Comparison of ENCODE assay signal across 18 cellular contexts in genomic region chr2:46803551-46803885, GRCh38.
A peak's percentile ranks its signal among the peaks of the same experiment; 100 is the strongest.
DNase-seq lines count a peak whose midpoint lies in the region; ATAC-seq and TF ChIP-seq lines count a peak whose summit lies in the region.
"Had no signal": no experiment of that assay in that cellular context is flagged by ENCODE, and none has a peak within 500 bp of the region (broad histone marks: within the 10 kb centered on the region; RNA-seq: fewer than 3 reads in every experiment).

No MANE protein-coding gene starts in this region.

- H3K79me2 ChIP-seq in GM23248 (ENCODE audit: insufficient read depth), result peaks cover 11% of the 10 kb centered on the region
- H3K79me2 ChIP-seq: hepatocyte had no signal

- no peaks in the 10 kb centered on the region for H3K36me3 ChIP-seq in GM23248 (ENCODE audit: low read depth)
- H3K36me3 ChIP-seq: neutrophil, uterus had no signal

- H3K9me3 Mint-ChIP-seq in MCF 10A (ENCODE audit: unreplicated experiment), result no peaks in the 10 kb centered on the region
- no peaks in the 10 kb centered on the region for H3K9me3 Mint-ChIP-seq in activated CD8-positive, alpha-beta T cell treated with anti-CD3 and anti-CD28 coated beads for 36 hours
- H3K9me3 Mint-ChIP-seq in progenitor cell of endocrine pancreas (ENCODE audit: low read depth), result no peaks in the 10 kb centered on the region
- H3K9me3 Mint-ChIP-seq: activated naive CD8-positive, alpha-beta T cell treated with anti-CD3 and anti-CD28 coated beads, Interleukin-2, amount 50 U/mL, for 24 hours had no signal

- H3K27me3 ChIP-seq in GM23248 (replicated peaks; ENCODE audit: insufficient read depth), result no peaks in the 10 kb centered on the region
- H3K27me3 ChIP-seq: hepatocyte, neutrophil, uterus had no signal

- H2AFZ ChIP-seq in GM23248, result no peak overlapping the region
- H2AFZ ChIP-seq: hepatocyte had no signal

- no peak overlapping the region for H3K4me3 ChIP-seq in GM23248
- H3K4me3 ChIP-seq in skin epidermis, result no peak overlapping the region
- H3K4me3 ChIP-seq: hepatocyte, mucosa of descending colon, uterus had no signal

- H3K4me1 ChIP-seq in GM23248 (ENCODE audit: insufficient read depth), result peaks cover 81% of the 10 kb centered on the region
- H3K4me1 ChIP-seq: uterus had no signal

- no peak overlapping the region for H3K4me3 Mint-ChIP-seq in MCF 10A (ENCODE audit: unreplicated experiment)
- no peak overlapping the region for H3K4me3 Mint-ChIP-seq in activated CD8-positive, alpha-beta T cell treated with anti-CD3 and anti-CD28 coated beads for 36 hours
- H3K4me3 Mint-ChIP-seq in progenitor cell of endocrine pancreas (ENCODE audit: low read depth), result no peak overlapping the region
- H3K4me3 Mint-ChIP-seq: activated CD4-positive, alpha-beta T cell treated with anti-CD3 and anti-CD28 coated beads for 36 hours; activated naive CD8-positive, alpha-beta T cell treated with anti-CD3 and anti-CD28 coated beads, Interleukin-2, amount 50 U/mL, for 24 hours had no signal

- peaks cover 87% of the 10 kb centered on the region for H3F3A ChIP-seq in GM23248 (ENCODE audit: insufficient read depth)

- H3K27ac ChIP-seq in GM23248 (peak overlapping the region; percentile 98), skin epidermis (peak overlapping the region in 12 of 21 experiments; percentile 2 to 76 (median 55))
- H3K27ac ChIP-seq: hepatocyte, neutrophil, uterus had no signal

- H3K9me3 ChIP-seq in GM23248 (ENCODE audit: low read depth), result no peaks in the 10 kb centered on the region
- H3K9me3 ChIP-seq: mucosa of descending colon, neutrophil, uterus had no signal

- H3K9ac ChIP-seq in GM23248, result peak overlapping the region; percentile 77

- WGBS in GM23248 (ENCODE audit: low coverage in 1 of 2, low lambda C conversion rate in 2 of 2, missing lambda C conversion rate in 2 of 2), 2 experiments, result 85% methylated on average over 10 of the region's 10 CpGs

- CTCF ChIA-PET in MCF 10A (lab: Yijun Ruan, JAX), result interaction anchor here (0.6 to 1.7 kb wide), 3 partner anchors 12 to 52 kb away, joined by 3 to 6 read pairs (median 4); no protein-coding TSS in a partner anchor
- CTCF ChIA-PET in activated CD8-positive, alpha-beta T cell treated with anti-CD3 and anti-CD28 coated beads for 36 hours (lab: Charles Lee), result no interaction called here

- no peaks in the 10 kb centered on the region for H3K9me2 ChIP-seq in GM23248 (ENCODE audit: insufficient read depth)

- H3K4me2 ChIP-seq in GM23248 (ENCODE audit: unreplicated experiment), result peak overlapping the region; percentile 2
- H3K4me2 ChIP-seq: hepatocyte had no signal

- no TSS peak for BruUV-seq in MCF 10A (replicated peaks; lab: Mats Ljungman, UMichigan)

- in situ Hi-C loops in GM23248 (cut with MboI), result no loop called here

- no peaks in the 10 kb centered on the region for H3K27me3 Mint-ChIP-seq in MCF 10A (ENCODE audit: insufficient read depth, unreplicated experiment)
- peaks cover 2% of the 10 kb centered on the region for H3K27me3 Mint-ChIP-seq in activated CD8-positive, alpha-beta T cell treated with anti-CD3 and anti-CD28 coated beads for 36 hours
- peaks cover 3% of the 10 kb centered on the region for H3K27me3 Mint-ChIP-seq in progenitor cell of endocrine pancreas

- DNase-seq in GM23248 (peak; percentile 30), MCF 10A (ENCODE audit: unreplicated experiment) (no peak), left ventricle myocardium superior (no peak), NCI-H2171 treated with DMSO at 0.1 percent for 48 hours (lab: John Stamatoyannopoulos, UW) (no peak), progenitor cell of endocrine pancreas (ENCODE audit: low spot score, unreplicated experiment) (no peak)
- DNase-seq in activated CD8-positive, alpha-beta T cell treated with anti-CD3 and anti-CD28 coated beads for 36 hours, result no peak
- DNase-seq: activated CD4-positive, alpha-beta T cell treated with anti-CD3 and anti-CD28 coated beads for 36 hours; activated naive CD8-positive, alpha-beta T cell treated with anti-CD3 and anti-CD28 coated beads, Interleukin-2, amount 50 U/mL, for 24 hours; effector CD8-positive, alpha-beta T cell; NCI-H69; OCI-M1; stimulated activated CD4-positive, alpha-beta T cell treated with anti-CD3 and anti-CD28 coated beads, Interleukin-1b, Interleukin-23, amount 100 ng/mL, for 48 hours had no signal

- intact Hi-C loops in MCF 10A (cut with micrococcal nuclease), result loop anchor here (1.0 kb wide), 1 partner anchor 73 kb away; no protein-coding TSS in a partner anchor
- intact Hi-C loops in left ventricle myocardium superior (cut with micrococcal nuclease), result no loop called here
- intact Hi-C loops in activated CD8-positive, alpha-beta T cell treated with anti-CD3 and anti-CD28 coated beads for 36 hours (cut with micrococcal nuclease), result no loop called here

- ATAC-seq in left ventricle myocardium superior (peak; percentile 39), HG03039 (IDR thresholded peaks at IDR 0.05; ENCODE audit: unreplicated experiment) (no peak)
- ATAC-seq in activated CD8-positive, alpha-beta T cell treated with anti-CD3 and anti-CD28 coated beads for 36 hours, result no peak
- ATAC-seq: activated CD4-positive, alpha-beta T cell treated with anti-CD3 and anti-CD28 coated beads for 36 hours; activated naive CD8-positive, alpha-beta T cell treated with anti-CD3 and anti-CD28 coated beads, Interleukin-2, amount 50 U/mL, for 24 hours had no signal

- H4K20me1 ChIP-seq in GM23248 (ENCODE audit: insufficient read depth), result no peaks in the 10 kb centered on the region

- H3K4me1 Mint-ChIP-seq in MCF 10A (ENCODE audit: insufficient read depth, unreplicated experiment) (peaks cover 32% of the 10 kb centered on the region), progenitor cell of endocrine pancreas (ENCODE audit: low read depth) (no peaks in the 10 kb centered on the region)
- H3K4me1 Mint-ChIP-seq in activated CD8-positive, alpha-beta T cell treated with anti-CD3 and anti-CD28 coated beads for 36 hours (ENCODE audit: low read depth), result no peaks in the 10 kb centered on the region
- H3K4me1 Mint-ChIP-seq: activated CD4-positive, alpha-beta T cell treated with anti-CD3 and anti-CD28 coated beads for 36 hours; activated naive CD8-positive, alpha-beta T cell treated with anti-CD3 and anti-CD28 coated beads, Interleukin-2, amount 50 U/mL, for 24 hours had no signal

- TF ChIP-seq CTCF in MCF 10A (IDR thresholded peaks at IDR 0.05; ENCODE audit: unreplicated experiment), result no peak
- TF ChIP-seq CTCF in activated CD8-positive, alpha-beta T cell treated with anti-CD3 and anti-CD28 coated beads for 36 hours (IDR thresholded peaks at IDR 0.05), result no peak
- TF ChIP-seq CTCF in progenitor cell of endocrine pancreas (IDR thresholded peaks at IDR 0.05; ENCODE audit: unreplicated experiment), result no peak

- H3K27ac Mint-ChIP-seq in MCF 10A (ENCODE audit: low read depth, unreplicated experiment), result peak overlapping the region; percentile 74
- H3K27ac Mint-ChIP-seq in activated CD8-positive, alpha-beta T cell treated with anti-CD3 and anti-CD28 coated beads for 36 hours, result no peak overlapping the region
- H3K27ac Mint-ChIP-seq in progenitor cell of endocrine pancreas, result no peak overlapping the region
- H3K27ac Mint-ChIP-seq: activated CD4-positive, alpha-beta T cell treated with anti-CD3 and anti-CD28 coated beads for 36 hours; activated naive CD8-positive, alpha-beta T cell treated with anti-CD3 and anti-CD28 coated beads, Interleukin-2, amount 50 U/mL, for 24 hours had no signal

- POLR2A ChIA-PET in MCF 10A (lab: Yijun Ruan, JAX), result no interaction called here
- POLR2A ChIA-PET in activated CD8-positive, alpha-beta T cell treated with anti-CD3 and anti-CD28 coated beads for 36 hours (lab: Charles Lee), result no interaction called here

- H3K36me3 Mint-ChIP-seq in MCF 10A (ENCODE audit: insufficient read depth, unreplicated experiment), result peaks cover 5% of the 10 kb centered on the region
- no peaks in the 10 kb centered on the region for H3K36me3 Mint-ChIP-seq in activated CD8-positive, alpha-beta T cell treated with anti-CD3 and anti-CD28 coated beads for 36 hours (ENCODE audit: low read depth)
- H3K36me3 Mint-ChIP-seq in progenitor cell of endocrine pancreas (ENCODE audit: insufficient read depth), result no peaks in the 10 kb centered on the region
